Comparison of ENCODE assay signal across 9 cellular contexts in the genomic region with DNA sequence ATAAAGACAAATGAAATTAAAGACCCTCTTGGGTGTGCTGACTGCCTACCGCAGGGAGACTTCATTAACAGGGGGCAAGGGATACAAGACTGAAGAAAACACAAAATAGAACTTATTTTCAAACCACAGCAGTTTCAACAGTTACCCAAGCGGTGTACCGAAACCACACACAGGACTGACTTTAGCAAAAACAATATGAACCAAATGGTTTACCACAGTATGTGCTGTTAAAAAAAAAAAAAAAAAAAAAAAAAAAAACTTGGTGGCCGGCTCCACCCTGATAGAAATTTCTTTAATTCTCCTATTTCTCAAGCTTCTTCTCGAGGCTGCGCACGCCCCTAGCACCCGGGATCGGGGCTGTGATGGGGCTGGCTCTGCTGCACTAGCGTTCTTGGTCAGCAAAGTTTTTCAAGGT. TPM values are rescaled to one million over a fixed set of nuclear protein-coding genes. Genes with fewer than 3 reads are reported as not detected.
A peak's percentile ranks its signal among the peaks of the same experiment; 100 is the strongest.
DNase-seq lines count a peak whose midpoint lies in the region; ATAC-seq and TF ChIP-seq lines count a peak whose summit lies in the region.
"Had no signal": no experiment of that assay in that cellular context is flagged by ENCODE, and none has a peak within 500 bp of the region (broad histone marks: within the 10 kb centered on the region; RNA-seq: fewer than 3 reads in every experiment).

No MANE protein-coding gene starts in this region.

- peaks cover 16% of the 10 kb centered on the region for H3K27me3 Mint-ChIP-seq in activated naive CD8-positive, alpha-beta T cell treated with anti-CD3 and anti-CD28 coated beads, Interleukin-2, amount 10 ng/mL, durations not matched to agents 7 days and 5 days

- H3K9ac ChIP-seq in Loucy (ENCODE audit: low read depth, low read length, poor library complexity, severe bottlenecking): peak overlapping the region; percentile 55

- H3K4me1 ChIP-seq in Loucy (ENCODE audit: insufficient read depth, low read length, poor library complexity, severe bottlenecking) (peaks cover 66% of the 10 kb centered on the region), testis (peaks cover 57% of the 10 kb centered on the region)

- POLR2A ChIA-PET in activated naive CD8-positive, alpha-beta T cell treated with anti-CD3 and anti-CD28 coated beads, Interleukin-2, amount 10 ng/mL, durations not matched to agents 7 days and 5 days (lab: Charles Lee): interaction anchor here (0.6 to 19.3 kb wide), 17 partner anchors 9 to 220 kb away, joined by 3 to 532 read pairs (median 7); partner anchors contain the start of gene KLF2

- H3K4me3 ChIP-seq in Loucy (ENCODE audit: low read length, poor library complexity, severe bottlenecking): peak overlapping the region; percentile 62
- H3K4me3 ChIP-seq in testis: no peak overlapping the region
- H3K4me3 ChIP-seq: K562 had no signal

- H4K20me1 ChIP-seq in Loucy (ENCODE audit: insufficient read depth, low read length, poor library complexity, severe bottlenecking): no peaks in the 10 kb centered on the region

- peak overlapping the region; percentile 85 for H3K27ac Mint-ChIP-seq in activated naive CD8-positive, alpha-beta T cell treated with anti-CD3 and anti-CD28 coated beads, Interleukin-2, amount 10 ng/mL, durations not matched to agents 7 days and 5 days

- intact Hi-C loops in testis (cut with DNase I; ENCODE audit: low total_unique reads): no loop called here

- no peaks in the 10 kb centered on the region for H3K9me3 Mint-ChIP-seq in activated naive CD8-positive, alpha-beta T cell treated with anti-CD3 and anti-CD28 coated beads, Interleukin-2, amount 10 ng/mL, durations not matched to agents 7 days and 5 days

- TF ChIP-seq CTCF in Loucy (conservative IDR thresholded peaks at IDR 0.05; ENCODE audit: low read length) (no peak), testis (IDR thresholded peaks at IDR 0.05) (no peak)

- no peak for TF ChIP-seq POLR2A in testis (IDR thresholded peaks at IDR 0.05)

- H3K27me3 ChIP-seq in Loucy (ENCODE audit: insufficient read depth, low read length, poor library complexity, severe bottlenecking): no peaks in the 10 kb centered on the region
- H3K27me3 ChIP-seq in testis: no peaks in the 10 kb centered on the region

- H3K4me1 Mint-ChIP-seq in activated naive CD8-positive, alpha-beta T cell treated with anti-CD3 and anti-CD28 coated beads, Interleukin-2, amount 10 ng/mL, durations not matched to agents 7 days and 5 days: peaks cover 50% of the 10 kb centered on the region

- H3K9me3 ChIP-seq in Loucy (ENCODE audit: insufficient read depth, low read depth, low read length) (no peaks in the 10 kb centered on the region), testis (no peaks in the 10 kb centered on the region)

- H3K9me2 ChIP-seq in Loucy (replicated peaks; ENCODE audit: low read depth, low read length): no peaks in the 10 kb centered on the region

- H3K79me2 ChIP-seq in Loucy (ENCODE audit: insufficient read depth, low read length): no peaks in the 10 kb centered on the region

- no peak overlapping the region for H2AFZ ChIP-seq in Loucy (ENCODE audit: low read length)

- peak overlapping the region; percentile 89 for H3K4me2 ChIP-seq in Loucy (ENCODE audit: low read depth, low read length, poor library complexity, severe bottlenecking)

- DNase-seq in activated naive CD4-positive, alpha-beta T cell treated with Interleukin-2 at 50 U/mL for 16 hours: peak; percentile 53
- no peak for DNase-seq in activated naive CD4-positive, alpha-beta T cell treated with anti-CD3 and anti-CD28 coated beads, Interleukin-2, amount 50 U/mL, for 16 hours
- DNase-seq in activated naive CD8-positive, alpha-beta T cell treated with anti-CD3 and anti-CD28 coated beads, Interleukin-2, amount 10 ng/mL, durations not matched to agents 7 days and 5 days: peak; percentile 64
- no peak for DNase-seq in testis

- 80 to 91% methylated on average over 10 of the region's 10 CpGs for WGBS in testis, 2 donors

- H3K4me3 Mint-ChIP-seq in activated naive CD8-positive, alpha-beta T cell treated with anti-CD3 and anti-CD28 coated beads, Interleukin-2, amount 10 ng/mL, durations not matched to agents 7 days and 5 days: peak overlapping the region; percentile 78

- no peak for ATAC-seq in activated naive CD8-positive, alpha-beta T cell treated with anti-CD3 and anti-CD28 coated beads, Interleukin-2, amount 10 ng/mL, durations not matched to agents 7 days and 5 days (ENCODE audit: low read depth)
- ATAC-seq in HG03469 (IDR thresholded peaks at IDR 0.05; ENCODE audit: unreplicated experiment): no peak
- ATAC-seq in HG03280 (IDR thresholded peaks at IDR 0.05; ENCODE audit: unreplicated experiment): no peak
- ATAC-seq in GM21381 (IDR thresholded peaks at IDR 0.05; ENCODE audit: unreplicated experiment): no peak
- ATAC-seq: K562 had no signal

- peaks cover 3% of the 10 kb centered on the region for H3K36me3 Mint-ChIP-seq in activated naive CD8-positive, alpha-beta T cell treated with anti-CD3 and anti-CD28 coated beads, Interleukin-2, amount 10 ng/mL, durations not matched to agents 7 days and 5 days

- peaks cover 3% of the 10 kb centered on the region; the same call in 1 of the 2 replicates for H3F3A ChIP-seq in Loucy (ENCODE audit: low read depth)

- peak overlapping the region; percentile 79 to 86 for H3K27ac ChIP-seq in testis

- no peaks in the 10 kb centered on the region for H3K36me3 ChIP-seq in Loucy (ENCODE audit: insufficient read depth, low read length)
- no peaks in the 10 kb centered on the region for H3K36me3 ChIP-seq in testis (ENCODE audit: low read depth, missing control alignments)

RNA-seq across cellular contexts. Expression of gene KLF2, which starts 42.6 kb away (rescaled TPM):
- total RNA-seq in activated naive CD8-positive, alpha-beta T cell treated with anti-CD3 and anti-CD28 coated beads, Interleukin-2, amount 10 ng/mL, durations not matched to agents 7 days and 5 days: 100 to 1,000 TPM; 172 to 193 TPM
- 10 to 100 TPM; 42.4 to 74.9 TPM for total RNA-seq in testis
- 40.2 TPM for polyA plus RNA-seq in testis (ENCODE audit: insufficient read depth, low read depth, low replicate concordance)
- polyA plus RNA-seq: K562 had no signal

Comparison
In these comparisons a context has a peak if more than half of its experiments do, and no peak if none do; other contexts are left out.
1. DNase-seq: peak in activated naive CD4-positive, alpha-beta T cell treated with Interleukin-2 at 50 U/mL for 16 hours (single experiment) and activated naive CD8-positive, alpha-beta T cell treated with anti-CD3 and anti-CD28 coated beads, Interleukin-2, amount 10 ng/mL, durations not matched to agents 7 days and 5 days (single experiment); none in activated naive CD4-positive, alpha-beta T cell treated with anti-CD3 and anti-CD28 coated beads, Interleukin-2, amount 50 U/mL, for 16 hours (single experiment) and testis (single experiment).